8 cellular contexts compared by ENCODE assay signal in genomic region chr15:40894689-40895308, GRCh38. TPM values are rescaled to one million over a fixed set of nuclear protein-coding genes. Genes with fewer than 3 reads are reported as not detected.
DNase-seq lines count a peak whose midpoint lies in the region; ATAC-seq, FAIRE-seq and TF ChIP-seq lines count a peak whose summit lies in the region.

No MANE protein-coding gene starts in this region.

- H3K4me3 Mint-ChIP-seq in activated naive CD8-positive, alpha-beta T cell treated with anti-CD3 and anti-CD28 coated beads, Interleukin-2, amount 50 U/mL, for 24 hours: peak overlapping the region; percentile 97

- no peaks in the 10 kb centered on the region for H3K9me3 ChIP-seq in left ventricle myocardium inferior (replicated peaks)

- H3K36me3 Mint-ChIP-seq in activated naive CD8-positive, alpha-beta T cell treated with anti-CD3 and anti-CD28 coated beads, Interleukin-2, amount 50 U/mL, for 24 hours (ENCODE audit: low read depth): peaks cover 12% of the 10 kb centered on the region

- H3K4me1 Mint-ChIP-seq in activated naive CD8-positive, alpha-beta T cell treated with anti-CD3 and anti-CD28 coated beads, Interleukin-2, amount 50 U/mL, for 24 hours: peaks cover 32% of the 10 kb centered on the region

- ATAC-seq in GM18867 (IDR thresholded peaks at IDR 0.05; ENCODE audit: unreplicated experiment): peak; percentile 36
- ATAC-seq in activated naive CD8-positive, alpha-beta T cell treated with anti-CD3 and anti-CD28 coated beads, Interleukin-2, amount 50 U/mL, for 24 hours: peak; percentile 67

- H3K27me3 Mint-ChIP-seq in activated naive CD8-positive, alpha-beta T cell treated with anti-CD3 and anti-CD28 coated beads, Interleukin-2, amount 50 U/mL, for 24 hours: no peaks in the 10 kb centered on the region

- peak overlapping the region; percentile 83 for H3K4me3 ChIP-seq in left ventricle myocardium inferior

- DNase-seq in AML-193 (lab: John Stamatoyannopoulos, UW) (peak; percentile 72 to 80), HTR-8/SVneo (ENCODE audit: insufficient read length, low spot score) (peak; percentile 53), SKM-1 (lab: John Stamatoyannopoulos, UW; ENCODE audit: unreplicated experiment) (peak; percentile 75), left ventricle myocardium inferior (no peak), renal cortical epithelial cell (ENCODE audit: low read depth) (peak; percentile 60), HPDE6-E6E7 (ENCODE audit: extremely low spot score) (no peak)
- peak; percentile 63 for DNase-seq in activated naive CD8-positive, alpha-beta T cell treated with anti-CD3 and anti-CD28 coated beads, Interleukin-2, amount 50 U/mL, for 24 hours

- FAIRE-seq in HTR-8/SVneo (lab: Jason Lieb, UNC): no peak

- intact Hi-C loops in left ventricle myocardium inferior (cut with micrococcal nuclease): no loop called here

- H3K27ac Mint-ChIP-seq in activated naive CD8-positive, alpha-beta T cell treated with anti-CD3 and anti-CD28 coated beads, Interleukin-2, amount 50 U/mL, for 24 hours: peak overlapping the region; percentile 93

- H3K9me3 Mint-ChIP-seq in activated naive CD8-positive, alpha-beta T cell treated with anti-CD3 and anti-CD28 coated beads, Interleukin-2, amount 50 U/mL, for 24 hours: no peaks in the 10 kb centered on the region

- peak overlapping the region; percentile 90 for H3K27ac ChIP-seq in left ventricle myocardium inferior (replicated peaks)

- peaks cover 39% of the 10 kb centered on the region for H3K36me3 ChIP-seq in left ventricle myocardium inferior

- peaks cover 32% of the 10 kb centered on the region for H3K4me1 ChIP-seq in left ventricle myocardium inferior

- no peaks in the 10 kb centered on the region for H3K27me3 ChIP-seq in left ventricle myocardium inferior (ENCODE audit: low read depth)

- peak; percentile 52 for TF ChIP-seq CTCF in left ventricle myocardium inferior (IDR thresholded peaks at IDR 0.05; ENCODE audit: borderline replicate concordance)

RNA-seq across cellular contexts. Expression of gene VPS18, which starts 0.5 kb away (rescaled TPM):
- 21.3 TPM for total RNA-seq in left ventricle myocardium inferior
- total RNA-seq in renal cortical epithelial cell: 52.7 and 62.3 TPM in 2 replicates

RNA-seq across cellular contexts. Expression of gene RHOV, which starts 20.8 kb away (rescaled TPM):
- total RNA-seq in left ventricle myocardium inferior (not detected), renal cortical epithelial cell (0.45 and 1.6 TPM in 2 replicates)

RNA-seq across cellular contexts. Expression of gene DLL4, which starts 34.3 kb away (rescaled TPM):
- total RNA-seq in left ventricle myocardium inferior (11.1 TPM), renal cortical epithelial cell (0.15 and 0.17 TPM in 2 replicates)

RNA-seq across cellular contexts. Expression of gene SPINT1, which starts 51.0 kb away (rescaled TPM):
- total RNA-seq in left ventricle myocardium inferior (0.55 TPM), renal cortical epithelial cell (144 and 235 TPM in 2 replicates)

RNA-seq across cellular contexts. Expression of gene CHAC1, which starts 58.5 kb away (rescaled TPM):
- total RNA-seq in left ventricle myocardium inferior (1.3 TPM), renal cortical epithelial cell (10.8 and 11.1 TPM in 2 replicates)

Comparison
In these comparisons a context has a peak if more than half of its experiments do, and no peak if none do; other contexts are left out.
1. DNase-seq: peak in AML-193 (2 of 2), HTR-8/SVneo (single experiment), SKM-1 (single experiment), activated naive CD8-positive, alpha-beta T cell treated with anti-CD3 and anti-CD28 coated beads, Interleukin-2, amount 50 U/mL, for 24 hours (single experiment) and renal cortical epithelial cell (single experiment); none in left ventricle myocardium inferior (single experiment) and HPDE6-E6E7 (single experiment).
2. RNA of gene DLL4, which starts 34.3 kb away (total RNA-seq): 11.1 TPM in left ventricle myocardium inferior (single experiment); 0.15 to 0.17 TPM in renal cortical epithelial cell; every median in the first group is over 10 times any median in the second.